15 cellular contexts compared by ENCODE assay signal in genomic region chr17:22492331-22492730, GRCh38.
"Had no signal": no experiment of that assay in that cellular context is flagged by ENCODE, and none has a peak within 500 bp of the region (broad histone marks: within the 10 kb centered on the region; RNA-seq: fewer than 3 reads in every experiment).

No MANE protein-coding gene starts in this region.

- H3K27ac ChIP-seq: foreskin keratinocyte had no signal

- H3K4me3 ChIP-seq: lung had no signal

- ATAC-seq: foreskin keratinocyte; left cardiac atrium; left ventricle myocardium superior; sciatic nerve; stimulated activated naive B cell treated with anti-CD40 and anti-IgM and Interleukin-4, amounts not matched to agents 10 μg/mL and 1 μg/mL and 100 μg/mL, for 72 hours; stimulated activated naive CD8-positive, alpha-beta T cell treated with anti-CD3 and anti-CD28 coated beads, Interleukin-15, amount 100 ng/mL, for 72 hours had no signal

- H3K4me1 ChIP-seq: foreskin keratinocyte had no signal

- H3K27me3 ChIP-seq: foreskin keratinocyte had no signal

- DNase-seq: erythroblast; foreskin keratinocyte; kidney; left cardiac atrium; left ventricle myocardium superior; mesenchymal stem cell; naive B cell; posterior cingulate gyrus; stimulated activated CD4-positive, alpha-beta T cell treated with anti-CD3 and anti-CD28 coated beads, Interleukin-2, amount 100 ng/mL, for 24 hours; stimulated activated CD4-positive, alpha-beta T cell treated with anti-CD3 and anti-CD28 coated beads, Interleukin-4, amount 100 ng/mL, for 4 hours; stimulated activated naive B cell treated with anti-CD40 and anti-IgM and Interleukin-4, amounts not matched to agents 10 μg/mL and 1 μg/mL and 100 μg/mL, for 72 hours; stimulated activated naive CD8-positive, alpha-beta T cell treated with anti-CD3 and anti-CD28 coated beads, Interleukin-15, amount 100 ng/mL, for 72 hours; trophoblast cell had no signal
